18 cellular contexts compared by ENCODE assay signal in the genomic region with DNA sequence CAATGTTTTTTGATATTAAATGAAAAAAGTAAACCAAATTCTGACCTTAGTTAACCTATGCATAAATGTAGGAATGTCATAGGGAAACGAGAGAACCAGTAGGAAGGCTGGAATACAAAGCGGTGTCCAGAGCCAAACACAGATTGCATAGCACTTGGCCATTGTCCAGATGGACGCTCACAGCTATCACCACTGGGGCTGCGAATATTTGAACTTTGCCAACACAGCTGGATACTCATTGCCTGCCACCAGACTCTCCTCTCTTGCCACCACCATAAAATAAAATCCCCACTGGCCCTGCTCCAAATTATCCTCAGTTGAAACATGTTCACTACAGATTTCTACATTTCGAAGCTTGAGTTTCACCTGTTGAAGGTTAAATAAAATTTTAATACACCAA.
A peak's percentile ranks its signal among the peaks of the same experiment; 100 is the strongest.
DNase-seq lines count a peak whose midpoint lies in the region; ATAC-seq and TF ChIP-seq lines count a peak whose summit lies in the region.
"Had no signal": no experiment of that assay in that cellular context is flagged by ENCODE, and none has a peak within 500 bp of the region (broad histone marks: within the 10 kb centered on the region; RNA-seq: fewer than 3 reads in every experiment).

No MANE protein-coding gene starts in this region.

- H3K27me3 ChIP-seq in MG63, result no peaks in the 10 kb centered on the region
- H3K27me3 ChIP-seq in adrenal gland, result no peaks in the 10 kb centered on the region
- no peaks in the 10 kb centered on the region for H3K27me3 ChIP-seq in left ventricle myocardium inferior (ENCODE audit: low read depth)
- H3K27me3 ChIP-seq in psoas muscle (ENCODE audit: insufficient read depth in 3 of 3, low read length in 2 of 3), result no peaks in the 10 kb centered on the region
- H3K27me3 ChIP-seq: BLaER1 treated with 17β-estradiol and CSF1 and Interleukin-3, amounts not matched to agents 10 nM and 100 nM; gastroesophageal sphincter had no signal

- H3K4me1 ChIP-seq in adrenal gland (replicated peaks in 1 of 2), result no peaks in the 10 kb centered on the region
- peaks cover 19% of the 10 kb centered on the region for H3K4me1 ChIP-seq in left ventricle myocardium inferior
- H3K4me1 ChIP-seq in psoas muscle, result no peaks in the 10 kb centered on the region
- H3K4me1 ChIP-seq: BLaER1 treated with 17β-estradiol and CSF1 and Interleukin-3, amounts not matched to agents 10 nM and 100 nM; gastroesophageal sphincter had no signal

- H3K4me3 ChIP-seq in MG63 (no peak overlapping the region), adrenal gland (no peak overlapping the region), left ventricle myocardium inferior (no peak overlapping the region), psoas muscle (no peak overlapping the region)
- H3K4me3 ChIP-seq: BLaER1 treated with 17β-estradiol and CSF1 and Interleukin-3, amounts not matched to agents 10 nM and 100 nM; gastroesophageal sphincter had no signal

- no peak for TF ChIP-seq POLR2A in adrenal gland (IDR thresholded peaks at IDR 0.05)

- H3K27ac ChIP-seq in adrenal gland (no peak overlapping the region), left ventricle myocardium inferior (replicated peaks) (no peak overlapping the region), psoas muscle (no peak overlapping the region)
- H3K27ac ChIP-seq: BLaER1 treated with 17β-estradiol and CSF1 and Interleukin-3, amounts not matched to agents 10 nM and 100 nM; gastroesophageal sphincter had no signal

- no peaks in the 10 kb centered on the region for H3K36me3 ChIP-seq in MG63
- no peaks in the 10 kb centered on the region for H3K36me3 ChIP-seq in adrenal gland (replicated peaks in 1 of 2)
- H3K36me3 ChIP-seq in left ventricle myocardium inferior, result no peaks in the 10 kb centered on the region
- no peaks in the 10 kb centered on the region for H3K36me3 ChIP-seq in psoas muscle (ENCODE audit: insufficient read depth in 1 of 2, low read depth in 1 of 2)
- H3K36me3 ChIP-seq: BLaER1 treated with 17β-estradiol and CSF1 and Interleukin-3, amounts not matched to agents 10 nM and 100 nM; gastroesophageal sphincter had no signal

- TF ChIP-seq CTCF in adrenal gland (IDR thresholded peaks at IDR 0.05) (no peak), left ventricle myocardium inferior (IDR thresholded peaks at IDR 0.05; ENCODE audit: borderline replicate concordance) (no peak), psoas muscle (IDR thresholded peaks at IDR 0.05) (no peak)

- intact Hi-C loops in adrenal gland (cut with DNase I), result no loop called here
- intact Hi-C loops in left ventricle myocardium inferior (cut with micrococcal nuclease), result no loop called here
- intact Hi-C loops in psoas muscle (cut with DNase I), result no loop called here

- DNase-seq in MG63, result peak; percentile 72
- DNase-seq in adrenal gland, result peak in 4 of 7 donors; percentile 14 to 51 (median 34)
- DNase-seq in left ventricle myocardium inferior, result peak; percentile 49
- DNase-seq in psoas muscle, result peak in 1 of 2 donors; percentile 56
- no peak for DNase-seq in activated CD4-positive, alpha-beta T cell treated with anti-CD3 and anti-CD28 coated beads for 4 hours
- DNase-seq in iPS-NIHi7 (ENCODE audit: extremely low spot score), result no peak
- no peak for DNase-seq in mesenteric fat pad (ENCODE audit: low spot score)
- DNase-seq: activated CD8-positive, alpha-beta memory T cell treated with anti-CD3 and anti-CD28 coated beads for 24 hours; activated gamma-delta T cell treated with Interleukin-2 at 50 U/mL for 16 hours; DMS79 treated with DMSO at 0.1 percent for 48 hours; NCI-H2171; retina; SK-N-SH; stimulated activated CD4-positive, alpha-beta T cell treated with anti-CD3 and anti-CD28 coated beads, Interleukin-2, amount 100 ng/mL, for 48 hours; trophoblast cell had no signal

- 65 to 70% (median 69%) methylated on average over 5 of the region's 5 CpGs for WGBS in adrenal gland, 4 donors
- WGBS in psoas muscle, 3 donors, result 10 to 21% (median 13%) methylated on average over 5 of the region's 5 CpGs

- peak; percentile 42 to 83 (median 56) for ATAC-seq in psoas muscle
- ATAC-seq in HG03095 (IDR thresholded peaks at IDR 0.05; ENCODE audit: unreplicated experiment), result no peak
- ATAC-seq: gastroesophageal sphincter had no signal

- no peaks in the 10 kb centered on the region for H3K9me3 ChIP-seq in MG63
- H3K9me3 ChIP-seq in adrenal gland (replicated peaks in 1 of 3), result no peaks in the 10 kb centered on the region
- H3K9me3 ChIP-seq in left ventricle myocardium inferior (replicated peaks), result peaks cover 4% of the 10 kb centered on the region
- no peaks in the 10 kb centered on the region for H3K9me3 ChIP-seq in psoas muscle
- H3K9me3 ChIP-seq: BLaER1 treated with 17β-estradiol and CSF1 and Interleukin-3, amounts not matched to agents 10 nM and 100 nM; gastroesophageal sphincter; SK-N-SH had no signal

Comparison
In these comparisons a context has a peak if more than half of its experiments do, and no peak if none do; other contexts are left out.
1. DNase-seq: peak in MG63 (single experiment), adrenal gland (4 of 7) and left ventricle myocardium inferior (single experiment); none in activated CD4-positive, alpha-beta T cell treated with anti-CD3 and anti-CD28 coated beads for 4 hours (0 of 2), iPS-NIHi7 (single experiment) and mesenteric fat pad (single experiment).